8 cellular contexts compared by ENCODE assay signal in genomic region chr7:142669074-142669654, GRCh38.
DNase-seq lines count a peak whose midpoint lies in the region; ATAC-seq, FAIRE-seq and TF ChIP-seq lines count a peak whose summit lies in the region.

No MANE protein-coding gene starts in this region.

- H3K4me1 Mint-ChIP-seq in naive B cell: peaks cover 26 to 37% (median 32%) of the 10 kb centered on the region in 3 donors
- H3K4me1 Mint-ChIP-seq in stimulated activated naive CD8-positive, alpha-beta T cell treated with anti-CD3 and anti-CD28 coated beads, Interleukin-15, amount 100 ng/mL, for 72 hours: peaks cover 25% of the 10 kb centered on the region

- H3K4me3 Mint-ChIP-seq in naive B cell: peak overlapping the region in 4 of 8 donors; percentile 12 to 58 (median 34)
- H3K4me3 Mint-ChIP-seq in stimulated activated naive CD8-positive, alpha-beta T cell treated with anti-CD3 and anti-CD28 coated beads, Interleukin-15, amount 100 ng/mL, for 72 hours: peak overlapping the region in 1 of 2 donors; percentile 50

- H3K27ac Mint-ChIP-seq in naive B cell: peak overlapping the region in 2 of 6 donors; percentile 17 to 51
- H3K27ac Mint-ChIP-seq in stimulated activated naive CD8-positive, alpha-beta T cell treated with anti-CD3 and anti-CD28 coated beads, Interleukin-15, amount 100 ng/mL, for 72 hours: peak overlapping the region in 1 of 2 donors; percentile 86

- no peaks in the 10 kb centered on the region for H3K36me3 Mint-ChIP-seq in naive B cell

- ATAC-seq in naive B cell (ENCODE audit: low read depth in 2 of 2): peak in 1 of 2 donors; percentile 38
- ATAC-seq in HG02759 (IDR thresholded peaks at IDR 0.05; ENCODE audit: unreplicated experiment): no peak
- no peak for ATAC-seq in stimulated activated naive CD8-positive, alpha-beta T cell treated with anti-CD3 and anti-CD28 coated beads, Interleukin-15, amount 100 ng/mL, for 72 hours

- FAIRE-seq in D721Med (lab: Jason Lieb, UNC): peak; percentile 58

- TF ChIP-seq CTCF in D721Med (IDR thresholded peaks at IDR 0.05; ENCODE audit: insufficient read depth, missing control alignments): peak; percentile 53

- no peak for DNase-seq in D721Med (ENCODE audit: insufficient read length, low spot score)
- DNase-seq in HT1080 (ENCODE audit: low read depth): peak; percentile 65
- peak; percentile 17 for DNase-seq in amniotic epithelial cell (ENCODE audit: low read depth)
- peak; percentile 17 for DNase-seq in naive B cell
- no peak for DNase-seq in NCI-H128 (lab: John Stamatoyannopoulos, UW; ENCODE audit: unreplicated experiment)
- DNase-seq in stimulated activated naive CD8-positive, alpha-beta T cell treated with anti-CD3 and anti-CD28 coated beads, Interleukin-15, amount 100 ng/mL, for 72 hours: no peak
- no peak for DNase-seq in NCI-H510A (lab: John Stamatoyannopoulos, UW)

- no peaks in the 10 kb centered on the region for H3K9me3 Mint-ChIP-seq in naive B cell
- no peaks in the 10 kb centered on the region for H3K9me3 Mint-ChIP-seq in stimulated activated naive CD8-positive, alpha-beta T cell treated with anti-CD3 and anti-CD28 coated beads, Interleukin-15, amount 100 ng/mL, for 72 hours

- H3K27me3 Mint-ChIP-seq in naive B cell: no peaks in the 10 kb centered on the region
- no peaks in the 10 kb centered on the region for H3K27me3 Mint-ChIP-seq in stimulated activated naive CD8-positive, alpha-beta T cell treated with anti-CD3 and anti-CD28 coated beads, Interleukin-15, amount 100 ng/mL, for 72 hours

Comparison
In these comparisons a context has a peak if more than half of its experiments do, and no peak if none do; other contexts are left out.
1. DNase-seq: peak in HT1080 (single experiment), amniotic epithelial cell (single experiment) and naive B cell (single experiment); none in D721Med (single experiment), NCI-H128 (single experiment), stimulated activated naive CD8-positive, alpha-beta T cell treated with anti-CD3 and anti-CD28 coated beads, Interleukin-15, amount 100 ng/mL, for 72 hours (0 of 2) and NCI-H510A (single experiment).